ENCODE assay signal across 13 cellular contexts in genomic region chr14:75254381-75254821, GRCh38. TPM values are rescaled to one million over a fixed set of nuclear protein-coding genes. Genes with fewer than 3 reads are reported as not detected.
A peak's percentile ranks its signal among the peaks of the same experiment; 100 is the strongest.
DNase-seq lines count a peak whose midpoint lies in the region; ATAC-seq, FAIRE-seq and TF ChIP-seq lines count a peak whose summit lies in the region.
"Had no signal": no experiment of that assay in that cellular context is flagged by ENCODE, and none has a peak within 500 bp of the region (broad histone marks: within the 10 kb centered on the region; RNA-seq: fewer than 3 reads in every experiment).

No MANE protein-coding gene starts in this region.

- H3K36me3 ChIP-seq in keratinocyte (ENCODE audit: control insufficient read depth in 2 of 2, extremely low read depth in 1 of 2, insufficient read depth in 2 of 2, low read length in 2 of 2) (no peaks in the 10 kb centered on the region), ovary (no peaks in the 10 kb centered on the region)
- H3K36me3 ChIP-seq: thoracic aorta had no signal

- 60 to 67% (median 64%) methylated on average over 6 of the region's 6 CpGs for WGBS in ovary, 3 donors

- H3K9me3 ChIP-seq in keratinocyte (ENCODE audit: control insufficient read depth, low read depth, low read length) (no peaks in the 10 kb centered on the region), ovary (no peaks in the 10 kb centered on the region)
- H3K9me3 ChIP-seq: thoracic aorta had no signal

- peaks cover 14% of the 10 kb centered on the region for H3K4me1 Mint-ChIP-seq in activated T-helper 17 cell treated with anti-CD3 and anti-CD28 coated beads, Interleukin-2, amount 50 U/mL, for 72 hours
- peaks cover 29% of the 10 kb centered on the region for H3K4me1 Mint-ChIP-seq in HFFc6 (ENCODE audit: low read depth)

- H3K27me3 ChIP-seq in keratinocyte (ENCODE audit: control insufficient read depth, extremely low read depth, insufficient read depth, low read length) (no peaks in the 10 kb centered on the region), ovary (no peaks in the 10 kb centered on the region)

- DNase-seq in DMS153 treated with DMSO at 0.1 percent for 48 hours (lab: John Stamatoyannopoulos, UW; ENCODE audit: unreplicated experiment), result peak; percentile 33
- peak; percentile 87 for DNase-seq in keratinocyte (ENCODE audit: low read depth, low spot score)
- peak; percentile 87 for DNase-seq in renal cortical epithelial cell (ENCODE audit: low read depth)
- no peak for DNase-seq in SIG-M5 (lab: John Stamatoyannopoulos, UW)
- DNase-seq in ovary, result no peak
- no peak for DNase-seq in HFFc6
- DNase-seq in stimulated activated CD4-positive, alpha-beta T cell treated with anti-CD3 and anti-CD28 coated beads, Interleukin-15, amount 100 ng/mL, for 24 hours, result no peak
- DNase-seq: activated B cell treated with CpG ODN at 0.5 μM for 24 hours; activated naive CD4-positive, alpha-beta T cell treated with anti-CD3 and anti-CD28 coated beads, Interleukin-2, amount 10 ng/mL, durations not matched to agents 7 days and 5 days; DMS 273 treated with DMSO at 0.1 percent for 48 hours; stimulated activated CD4-positive, alpha-beta T cell treated with anti-CD3 and anti-CD28 coated beads, Interleukin-2, amount 100 ng/mL, for 48 hours had no signal

- H3K9me1 ChIP-seq in keratinocyte (ENCODE audit: control insufficient read depth, extremely low read depth, insufficient read depth, low read length), result peaks cover 2% of the 10 kb centered on the region

- no peak for TF ChIP-seq POLR2A in ovary (IDR thresholded peaks at IDR 0.05)

- no peaks in the 10 kb centered on the region for H3K27me3 Mint-ChIP-seq in activated T-helper 17 cell treated with anti-CD3 and anti-CD28 coated beads, Interleukin-2, amount 50 U/mL, for 72 hours
- peaks cover 9% of the 10 kb centered on the region for H3K27me3 Mint-ChIP-seq in HFFc6 (ENCODE audit: insufficient read depth)
- H3K27me3 Mint-ChIP-seq: activated B cell treated with CpG ODN at 0.5 μM for 24 hours had no signal

- H3K4me3 Mint-ChIP-seq in activated T-helper 17 cell treated with anti-CD3 and anti-CD28 coated beads, Interleukin-2, amount 50 U/mL, for 72 hours, result no peak overlapping the region
- no peak overlapping the region for H3K4me3 Mint-ChIP-seq in HFFc6
- H3K4me3 Mint-ChIP-seq: activated B cell treated with CpG ODN at 0.5 μM for 24 hours; activated naive CD4-positive, alpha-beta T cell treated with anti-CD3 and anti-CD28 coated beads, Interleukin-2, amount 10 ng/mL, durations not matched to agents 7 days and 5 days had no signal

- H3K9me3 Mint-ChIP-seq in activated T-helper 17 cell treated with anti-CD3 and anti-CD28 coated beads, Interleukin-2, amount 50 U/mL, for 72 hours, result no peaks in the 10 kb centered on the region
- H3K9me3 Mint-ChIP-seq in HFFc6, result no peaks in the 10 kb centered on the region
- H3K9me3 Mint-ChIP-seq: activated B cell treated with CpG ODN at 0.5 μM for 24 hours; activated naive CD4-positive, alpha-beta T cell treated with anti-CD3 and anti-CD28 coated beads, Interleukin-2, amount 10 ng/mL, durations not matched to agents 7 days and 5 days had no signal

- intact Hi-C loops in ovary (cut with DNase I), result no loop called here

- H4K20me1 ChIP-seq in keratinocyte (ENCODE audit: control insufficient read depth, extremely low read depth, insufficient read depth, low read length), result no peaks in the 10 kb centered on the region

- dilution Hi-C loops in keratinocyte (cut with MboI; ENCODE audit: extremely low pct_ligation_motif_present, low sequenced_read_pairs), result no loop called here

- ATAC-seq in activated T-helper 17 cell treated with anti-CD3 and anti-CD28 coated beads, Interleukin-2, amount 50 U/mL, for 72 hours (replicated peaks), result no peak

- H3K4me1 ChIP-seq in keratinocyte (ENCODE audit: control insufficient read depth, extremely low read depth, insufficient read depth, low read length) (peaks cover 51% of the 10 kb centered on the region), ovary (ENCODE audit: insufficient read depth) (peaks cover 2% of the 10 kb centered on the region)

- peak overlapping the region; percentile 30 for H3K27ac Mint-ChIP-seq in activated T-helper 17 cell treated with anti-CD3 and anti-CD28 coated beads, Interleukin-2, amount 50 U/mL, for 72 hours
- no peak overlapping the region for H3K27ac Mint-ChIP-seq in HFFc6
- H3K27ac Mint-ChIP-seq: activated B cell treated with CpG ODN at 0.5 μM for 24 hours; activated naive CD4-positive, alpha-beta T cell treated with anti-CD3 and anti-CD28 coated beads, Interleukin-2, amount 10 ng/mL, durations not matched to agents 7 days and 5 days had no signal

- no peaks in the 10 kb centered on the region for H3K79me2 ChIP-seq in keratinocyte (ENCODE audit: control insufficient read depth, insufficient read depth, low read length)

- FAIRE-seq in keratinocyte (lab: Jason Lieb, UNC), result peak; percentile 96

- peak overlapping the region; percentile 70 for H3K9ac ChIP-seq in keratinocyte (ENCODE audit: control insufficient read depth, extremely low read depth, insufficient read depth, low read length)

- H3K27ac ChIP-seq in keratinocyte (ENCODE audit: control insufficient read depth, insufficient read depth, low read length) (peak overlapping the region; percentile 89), ovary (no peak overlapping the region)
- H3K27ac ChIP-seq: thoracic aorta had no signal

- peak overlapping the region; percentile 66 for H3K4me2 ChIP-seq in keratinocyte (ENCODE audit: control insufficient read depth, extremely low read depth, insufficient read depth, low read depth, low read length)

- peak overlapping the region in 2 of 3 experiments; percentile 7 to 16 for H3K4me3 ChIP-seq in keratinocyte (ENCODE audit: control insufficient read depth in 2 of 3, extremely low read depth in 1 of 3, insufficient read depth in 2 of 3, low read depth in 1 of 3, low read length in 3 of 3)
- no peak overlapping the region for H3K4me3 ChIP-seq in ovary
- H3K4me3 ChIP-seq: thoracic aorta had no signal

- no peak for TF ChIP-seq EP300 in ovary (IDR thresholded peaks at IDR 0.05)

- TF ChIP-seq CTCF in keratinocyte (optimal IDR thresholded peaks at IDR 0.05 in 1 of 3, IDR thresholded peaks at IDR 0.05 in 1 of 3, conservative IDR thresholded peaks at IDR 0.05 in 1 of 3; ENCODE audit: extremely low read depth in 1 of 3, insufficient read depth in 2 of 3, low read length in 3 of 3), result no peak
- no peak for TF ChIP-seq CTCF in ovary (IDR thresholded peaks at IDR 0.05)
- no peak for TF ChIP-seq CTCF in HFFc6 (IDR thresholded peaks at IDR 0.05)

- no peaks in the 10 kb centered on the region for H3K36me3 Mint-ChIP-seq in activated T-helper 17 cell treated with anti-CD3 and anti-CD28 coated beads, Interleukin-2, amount 50 U/mL, for 72 hours (ENCODE audit: low read depth)
- no peaks in the 10 kb centered on the region for H3K36me3 Mint-ChIP-seq in HFFc6 (ENCODE audit: low read depth)
- H3K36me3 Mint-ChIP-seq: activated naive CD4-positive, alpha-beta T cell treated with anti-CD3 and anti-CD28 coated beads, Interleukin-2, amount 10 ng/mL, durations not matched to agents 7 days and 5 days had no signal

- H2AFZ ChIP-seq in keratinocyte (ENCODE audit: control insufficient read depth, low read length), result no peak overlapping the region

RNA-seq across cellular contexts. Expression of gene FOS, which starts 24.2 kb away (rescaled TPM):
- total RNA-seq in activated T-helper 17 cell treated with anti-CD3 and anti-CD28 coated beads, Interleukin-2, amount 50 U/mL, for 72 hours, result 10 to 100 TPM; 31.7 to 86.3 TPM
- 29.2 to 141 TPM (median 121 TPM) in 3 replicates for polyA plus RNA-seq in keratinocyte
- 203 TPM for polyA plus RNA-seq in keratinocyte (2011; ENCODE audit: low read depth)
- polyA plus RNA-seq in keratinocyte (2011; cell fraction: cytosol; rRNA removed), result 59.7 and 69.9 TPM in 2 replicates
- polyA plus RNA-seq in keratinocyte (2011; cell fraction: nucleus; rRNA removed), result 468 and 530 TPM in 2 replicates
- 11.9 and 76.3 TPM in 2 replicates for polyA plus RNA-seq in keratinocyte (2012; ENCODE audit: low replicate concordance)
- 33.5 to 179 TPM (median 146 TPM) in 3 replicates for polyA minus RNA-seq in keratinocyte
- polyA minus RNA-seq in keratinocyte (2011; cell fraction: cytosol; rRNA and poly(A)+ RNA removed), result 174 TPM
- 415 and 474 TPM in 2 replicates for polyA minus RNA-seq in keratinocyte (2011; cell fraction: nucleus; rRNA and poly(A)+ RNA removed)
- total RNA-seq in renal cortical epithelial cell, result 0.87 and 80.4 TPM in 2 replicates
- 1,000 to 10,000 TPM in 2 of 7 donors, 100 to 1,000 TPM in 5; 115 to 2,019 (median 178) TPM for total RNA-seq in ovary
- polyA plus RNA-seq in ovary, result 100 to 1,000 TPM; 129 to 499 TPM
- total RNA-seq in HFFc6 (2021; fragmentation: NEBNext Ultra II Directional; extraction: Animal tissue kit (Norgen Biotek cat#: 25700)), result 100 to 1,000 TPM; 118 to 368 (median 342) TPM

Comparison
In these comparisons a context has a peak if more than half of its experiments do, and no peak if none do; other contexts are left out.
1. DNase-seq: peak in DMS153 treated with DMSO at 0.1 percent for 48 hours (single experiment), keratinocyte (single experiment) and renal cortical epithelial cell (single experiment); none in SIG-M5 (single experiment), ovary (0 of 5), HFFc6 (single experiment) and stimulated activated CD4-positive, alpha-beta T cell treated with anti-CD3 and anti-CD28 coated beads, Interleukin-15, amount 100 ng/mL, for 24 hours (single experiment).